ENCODE assay signal across 22 cellular contexts in genomic region chr5:73253047-73253660, GRCh38.
"Had no signal": no experiment of that assay in that cellular context is flagged by ENCODE, and none has a peak within 500 bp of the region (broad histone marks: within the 10 kb centered on the region; RNA-seq: fewer than 3 reads in every experiment).

No MANE protein-coding gene starts in this region.

- H3K9me2 ChIP-seq: SK-N-SH had no signal

- H3K27ac ChIP-seq: KMS-11, RWPE1 had no signal

- ATAC-seq: Panc1, T-cell had no signal

- H3K9me3 ChIP-seq: SK-N-SH had no signal

- H3K4me2 ChIP-seq: KMS-11, SK-N-SH had no signal

- H3K27ac Mint-ChIP-seq: T-cell had no signal

- H3K9ac ChIP-seq: KMS-11, SK-N-SH had no signal

- H3K4me1 Mint-ChIP-seq: T-cell had no signal

- H3K36me3 Mint-ChIP-seq: T-cell had no signal

- DNase-seq: Kasumi-1, MM.1S, NCI-H1105, NCI-H1417, NCI-H1436 treated with DMSO at 0.1 percent for 48 hours, NCI-H1694, NCI-H2029, NCI-H2081 treated with DMSO at 0.1 percent for 48 hours, NCI-H2171, NCI-H226, NCI-H446, NCI-H510A, NCI-H524 treated with DMSO at 0.1 percent for 48 hours, NCI-H69, NCI-H774, SHP77, SK-N-SH, SW 1271, T-cell had no signal

- H3K4me3 Mint-ChIP-seq: T-cell had no signal
